8 cellular contexts compared by ENCODE assay signal in genomic region chr9:110578896-110579752, GRCh38. TPM values are rescaled to one million over a fixed set of nuclear protein-coding genes. Genes with fewer than 3 reads are reported as not detected.
DNase-seq lines count a peak whose midpoint lies in the region; ATAC-seq and TF ChIP-seq lines count a peak whose summit lies in the region.

TSS of gene SVEP1 (minus strand) at chr9:110579741. CDS start at chr9:110579543, 198 bp downstream.

- DNase-seq in HFFc6 (peak; percentile 25), Right ventricle myocardium inferior (ENCODE audit: missing footprints) (peak; percentile 78), omental fat pad (ENCODE audit: low spot score) (no peak), NCI-H2107 treated with DMSO at 0.1 percent for 48 hours (lab: John Stamatoyannopoulos, UW; ENCODE audit: unreplicated experiment) (no peak)
- no peak for DNase-seq in activated naive CD8-positive, alpha-beta T cell treated with anti-CD3 and anti-CD28 coated beads, Interleukin-2, amount 10 ng/mL, durations not matched to agents 7 days and 5 days
- no peak for DNase-seq in stimulated activated CD4-positive, alpha-beta T cell treated with anti-CD3 and anti-CD28 coated beads, Interleukin-2, amount 100 ng/mL, for 48 hours

- peak within 1 kb of the TSS; percentile 93 for H3K4me3 Mint-ChIP-seq in HFFc6
- peak within 1 kb of the TSS; percentile 28 for H3K4me3 Mint-ChIP-seq in activated naive CD8-positive, alpha-beta T cell treated with anti-CD3 and anti-CD28 coated beads, Interleukin-2, amount 10 ng/mL, durations not matched to agents 7 days and 5 days

- peaks cover 67% of the 10 kb centered on the region for H3K4me1 Mint-ChIP-seq in HFFc6 (ENCODE audit: low read depth)
- peaks cover 3% of the 10 kb centered on the region for H3K4me1 Mint-ChIP-seq in activated naive CD8-positive, alpha-beta T cell treated with anti-CD3 and anti-CD28 coated beads, Interleukin-2, amount 10 ng/mL, durations not matched to agents 7 days and 5 days

- no peak for TF ChIP-seq CTCF in HFFc6 (IDR thresholded peaks at IDR 0.05)
- TF ChIP-seq CTCF in omental fat pad (IDR thresholded peaks at IDR 0.05) = no peak

- intact Hi-C loops in Right ventricle myocardium inferior (cut with DNase I) = loop anchor here (2.0 kb wide), 1 partner anchor 30 kb away; no protein-coding TSS in a partner anchor

- no peak for ATAC-seq in activated naive CD8-positive, alpha-beta T cell treated with anti-CD3 and anti-CD28 coated beads, Interleukin-2, amount 10 ng/mL, durations not matched to agents 7 days and 5 days (ENCODE audit: low read depth)
- ATAC-seq in Right ventricle myocardium inferior = peak; percentile 78
- peak; percentile 72 for ATAC-seq in omental fat pad (ENCODE audit: low FRiP score)
- ATAC-seq in HG03442 (IDR thresholded peaks at IDR 0.05; ENCODE audit: unreplicated experiment) = no peak
- no peak for ATAC-seq in GM21423 (IDR thresholded peaks at IDR 0.05; ENCODE audit: unreplicated experiment)

- H3K27ac Mint-ChIP-seq in HFFc6 = peak within 1 kb of the TSS; percentile 80
- H3K27ac Mint-ChIP-seq in activated naive CD8-positive, alpha-beta T cell treated with anti-CD3 and anti-CD28 coated beads, Interleukin-2, amount 10 ng/mL, durations not matched to agents 7 days and 5 days = peak within 1 kb of the TSS; percentile 24

- no peaks in the 10 kb centered on the region for H3K36me3 Mint-ChIP-seq in HFFc6 (ENCODE audit: low read depth)
- no peaks in the 10 kb centered on the region for H3K36me3 Mint-ChIP-seq in activated naive CD8-positive, alpha-beta T cell treated with anti-CD3 and anti-CD28 coated beads, Interleukin-2, amount 10 ng/mL, durations not matched to agents 7 days and 5 days

- no peaks in the 10 kb centered on the region for H3K9me3 Mint-ChIP-seq in HFFc6
- no peaks in the 10 kb centered on the region for H3K9me3 Mint-ChIP-seq in activated naive CD8-positive, alpha-beta T cell treated with anti-CD3 and anti-CD28 coated beads, Interleukin-2, amount 10 ng/mL, durations not matched to agents 7 days and 5 days

- peaks cover 9% of the 10 kb centered on the region for H3K27me3 Mint-ChIP-seq in HFFc6 (ENCODE audit: insufficient read depth)
- H3K27me3 Mint-ChIP-seq in activated naive CD8-positive, alpha-beta T cell treated with anti-CD3 and anti-CD28 coated beads, Interleukin-2, amount 10 ng/mL, durations not matched to agents 7 days and 5 days = peaks cover 37% of the 10 kb centered on the region

- POLR2A ChIA-PET in activated naive CD8-positive, alpha-beta T cell treated with anti-CD3 and anti-CD28 coated beads, Interleukin-2, amount 10 ng/mL, durations not matched to agents 7 days and 5 days (lab: Charles Lee) = no interaction called here

RNA-seq across cellular contexts. Expression of gene SVEP1, which starts in this region (rescaled TPM):
- 1 to 10 TPM; 4.0 to 6.8 (median 5.8) TPM for total RNA-seq in HFFc6 (2021; fragmentation: NEBNext Ultra II Directional; extraction: Animal tissue kit (Norgen Biotek cat#: 25700))
- total RNA-seq in activated naive CD8-positive, alpha-beta T cell treated with anti-CD3 and anti-CD28 coated beads, Interleukin-2, amount 10 ng/mL, durations not matched to agents 7 days and 5 days = not detected
- 6.4 TPM for total RNA-seq in Right ventricle myocardium inferior
- 100 to 1,000 TPM; 140 to 465 (median 209) TPM for total RNA-seq in omental fat pad

Comparison
In these comparisons a context has a peak if more than half of its experiments do, and no peak if none do; other contexts are left out.
1. RNA of gene SVEP1 (total RNA-seq): 140 to 465 TPM in omental fat pad; 6.4 TPM in Right ventricle myocardium inferior (single experiment), 4.0 to 6.8 TPM in HFFc6 and not detected in activated naive CD8-positive, alpha-beta T cell treated with anti-CD3 and anti-CD28 coated beads, Interleukin-2, amount 10 ng/mL, durations not matched to agents 7 days and 5 days; every median in the first group is over 10 times any median in the second.
2. DNase-seq: peak in HFFc6 (single experiment) and Right ventricle myocardium inferior (single experiment); none in activated naive CD8-positive, alpha-beta T cell treated with anti-CD3 and anti-CD28 coated beads, Interleukin-2, amount 10 ng/mL, durations not matched to agents 7 days and 5 days (single experiment), omental fat pad (single experiment), stimulated activated CD4-positive, alpha-beta T cell treated with anti-CD3 and anti-CD28 coated beads, Interleukin-2, amount 100 ng/mL, for 48 hours (0 of 2) and NCI-H2107 treated with DMSO at 0.1 percent for 48 hours (single experiment).
3. ATAC-seq: peak in Right ventricle myocardium inferior (single experiment) and omental fat pad (single experiment); none in activated naive CD8-positive, alpha-beta T cell treated with anti-CD3 and anti-CD28 coated beads, Interleukin-2, amount 10 ng/mL, durations not matched to agents 7 days and 5 days (single experiment), HG03442 (single experiment) and GM21423 (single experiment).